Comparison of ENCODE assay signal across 8 cellular contexts in the genomic region with DNA sequence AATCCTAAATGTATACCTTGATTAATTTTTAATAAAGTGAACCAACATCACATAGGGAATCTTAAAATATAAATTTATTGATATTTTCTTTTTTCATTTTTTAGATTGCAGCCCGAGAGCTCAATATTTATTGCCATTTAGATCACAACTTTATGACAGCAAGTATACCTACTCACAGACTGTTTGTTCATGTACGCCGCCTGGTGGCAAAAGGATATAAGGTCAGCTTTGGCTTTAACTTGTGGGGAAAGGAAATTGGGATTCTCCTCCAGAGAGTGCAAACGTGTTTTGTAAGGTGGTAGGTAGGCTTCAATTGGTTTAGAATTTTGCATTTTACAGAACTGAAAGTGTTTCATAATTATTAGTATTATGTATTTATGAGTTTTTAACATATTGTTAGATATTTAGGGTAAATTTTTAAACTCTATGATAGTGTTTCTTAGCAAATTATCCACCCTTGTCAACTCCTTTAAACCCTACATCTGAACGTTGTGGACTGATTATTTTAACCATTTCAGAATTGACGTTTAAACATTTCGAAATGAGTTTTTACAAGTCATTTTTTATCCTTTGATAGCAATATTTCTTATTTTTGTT. TPM values are rescaled to one million over a fixed set of nuclear protein-coding genes. Genes with fewer than 3 reads are reported as not detected.
DNase-seq lines count a peak whose midpoint lies in the region; ATAC-seq, FAIRE-seq and TF ChIP-seq lines count a peak whose summit lies in the region.

No MANE protein-coding gene starts in this region.

- intact Hi-C loops in Calu3 (cut with micrococcal nuclease; ENCODE audit: unreplicated experiment), result loop anchor here (1.0 to 5.0 kb wide), 4 partner anchors 183 to 580 kb away; a partner anchor contains a TSS
- intact Hi-C loops in activated CD4-positive, alpha-beta T cell treated with anti-CD3 and anti-CD28 coated beads for 36 hours (cut with DNase I, micrococcal nuclease), result loop anchor here (1.0 to 5.0 kb wide), 4 partner anchors 191 to 325 kb away; a partner anchor contains a TSS

- H3K27ac Mint-ChIP-seq in Calu3 (ENCODE audit: unreplicated experiment) (no peak overlapping the region), HFFc6 (no peak overlapping the region)
- no peak overlapping the region for H3K27ac Mint-ChIP-seq in activated CD4-positive, alpha-beta T cell treated with anti-CD3 and anti-CD28 coated beads for 36 hours

- H3K4me3 Mint-ChIP-seq in Calu3 (ENCODE audit: low read depth, unreplicated experiment) (no peak overlapping the region), HFFc6 (no peak overlapping the region)
- no peak overlapping the region for H3K4me3 Mint-ChIP-seq in activated CD4-positive, alpha-beta T cell treated with anti-CD3 and anti-CD28 coated beads for 36 hours

- peaks cover 3 to 18% (median 15%) of the 10 kb centered on the region in 4 donors for H3K36me3 ChIP-seq in liver (ENCODE audit: control insufficient read depth in 4 of 4, insufficient read depth in 3 of 4, low read depth in 1 of 4, low read length in 3 of 4)

- no peaks in the 10 kb centered on the region for H3K9me3 ChIP-seq in liver (ENCODE audit: control insufficient read depth in 4 of 4, low read length in 3 of 4)

- FAIRE-seq in colon (lab: Jason Lieb, UNC), result peak; percentile 87

- H3K27me3 Mint-ChIP-seq in Calu3 (ENCODE audit: unreplicated experiment) (no peaks in the 10 kb centered on the region), HFFc6 (ENCODE audit: insufficient read depth) (no peaks in the 10 kb centered on the region)
- no peaks in the 10 kb centered on the region for H3K27me3 Mint-ChIP-seq in activated CD4-positive, alpha-beta T cell treated with anti-CD3 and anti-CD28 coated beads for 36 hours

- POLR2A ChIA-PET in activated CD4-positive, alpha-beta T cell treated with anti-CD3 and anti-CD28 coated beads for 36 hours (lab: Charles Lee), result no interaction called here

- peak; percentile 81 for ATAC-seq in activated CD4-positive, alpha-beta T cell treated with anti-CD3 and anti-CD28 coated beads for 36 hours
- no peak for ATAC-seq in HG02973 (IDR thresholded peaks at IDR 0.05; ENCODE audit: unreplicated experiment)

- peak; percentile 89 to 93 for TF ChIP-seq RAD21 in liver (IDR thresholded peaks at IDR 0.05)

- no peak overlapping the region for H3K27ac ChIP-seq in liver (ENCODE audit: low read depth in 1 of 2, low read length in 2 of 2)

- H3K4me1 ChIP-seq in liver (ENCODE audit: control insufficient read depth in 4 of 4, insufficient read depth in 4 of 4, low read length in 3 of 4), result peaks cover 5 to 23% (median 16%) of the 10 kb centered on the region in 4 donors

- H3K4me1 Mint-ChIP-seq in Calu3 (ENCODE audit: low read depth, unreplicated experiment), result no peaks in the 10 kb centered on the region
- no peaks in the 10 kb centered on the region for H3K4me1 Mint-ChIP-seq in HFFc6 (ENCODE audit: low read depth)
- no peaks in the 10 kb centered on the region for H3K4me1 Mint-ChIP-seq in activated CD4-positive, alpha-beta T cell treated with anti-CD3 and anti-CD28 coated beads for 36 hours

- H3K36me3 Mint-ChIP-seq in Calu3 (ENCODE audit: insufficient read depth, unreplicated experiment), result peaks cover 6% of the 10 kb centered on the region
- peaks cover 10% of the 10 kb centered on the region; the same call in 1 of the 2 replicates for H3K36me3 Mint-ChIP-seq in HFFc6 (ENCODE audit: low read depth)
- peaks cover 35% of the 10 kb centered on the region for H3K36me3 Mint-ChIP-seq in activated CD4-positive, alpha-beta T cell treated with anti-CD3 and anti-CD28 coated beads for 36 hours (ENCODE audit: low read depth)

- 11% methylated on average over 7 of the region's 7 CpGs for WGBS in liver

- no peak overlapping the region for H3K4me3 ChIP-seq in liver (ENCODE audit: low read depth in 1 of 3, low read length in 3 of 3)

- H3K9ac ChIP-seq in liver (ENCODE audit: low read depth in 1 of 2, low read length in 2 of 2), result peak overlapping the region in 1 of 2 donors; percentile 37

- BruUV-seq in Calu3 (replicated peaks; lab: Mats Ljungman, UMichigan), result no TSS peak

- DNase-seq in Calu3, result peak; percentile 80
- peak; percentile 67 for DNase-seq in HFFc6
- DNase-seq in NCI-H524 treated with DMSO at 0.1 percent for 48 hours (lab: John Stamatoyannopoulos, UW), result peak; percentile 8
- DNase-seq in activated CD4-positive, alpha-beta T cell treated with anti-CD3 and anti-CD28 coated beads for 36 hours, result peak; percentile 84
- DNase-seq in stimulated activated CD4-positive, alpha-beta T cell treated with anti-CD3 and anti-CD28 coated beads, TNF-alpha, amount 100 ng/mL, for 48 hours (ENCODE audit: low read depth in 3 of 3), result peak; percentile 45 to 64 (median 52)

- H3K27me3 ChIP-seq in liver (ENCODE audit: control insufficient read depth in 4 of 4, insufficient read depth in 4 of 4, low read length in 3 of 4), result no peaks in the 10 kb centered on the region

- H3K9me3 Mint-ChIP-seq in Calu3 (ENCODE audit: low read depth, unreplicated experiment) (no peaks in the 10 kb centered on the region), HFFc6 (no peaks in the 10 kb centered on the region)
- H3K9me3 Mint-ChIP-seq in activated CD4-positive, alpha-beta T cell treated with anti-CD3 and anti-CD28 coated beads for 36 hours (ENCODE audit: low read depth), result no peaks in the 10 kb centered on the region

- CTCF ChIA-PET in Calu3 (lab: Charles Lee), result interaction anchor here (0.5 to 1.4 kb wide), 13 partner anchors 17 to 1137 kb away, joined by 3 to 17 read pairs (median 3); a partner anchor contains a TSS
- CTCF ChIA-PET in activated CD4-positive, alpha-beta T cell treated with anti-CD3 and anti-CD28 coated beads for 36 hours (lab: Charles Lee), result interaction anchor here (0.6 to 1.7 kb wide), 23 partner anchors 9 to 523 kb away, joined by 3 to 10 read pairs (median 4); a partner anchor contains a TSS

- TF ChIP-seq CTCF in Calu3 (IDR thresholded peaks at IDR 0.05; ENCODE audit: unreplicated experiment) (peak; percentile 80), HFFc6 (IDR thresholded peaks at IDR 0.05) (peak; percentile 95), liver (IDR thresholded peaks at IDR 0.05; ENCODE audit: low read depth, low read length, missing input control) (peak; percentile 85)

TF ChIP-seq in liver, 16 proteins besides CTCF, POLR2A, EP300 and RAD21:
- peak in 1 of 2 donors; percentile 14 for TF ChIP-seq RXRA (IDR thresholded peaks at IDR 0.05)
- TF ChIP-seq, protein P1, sequence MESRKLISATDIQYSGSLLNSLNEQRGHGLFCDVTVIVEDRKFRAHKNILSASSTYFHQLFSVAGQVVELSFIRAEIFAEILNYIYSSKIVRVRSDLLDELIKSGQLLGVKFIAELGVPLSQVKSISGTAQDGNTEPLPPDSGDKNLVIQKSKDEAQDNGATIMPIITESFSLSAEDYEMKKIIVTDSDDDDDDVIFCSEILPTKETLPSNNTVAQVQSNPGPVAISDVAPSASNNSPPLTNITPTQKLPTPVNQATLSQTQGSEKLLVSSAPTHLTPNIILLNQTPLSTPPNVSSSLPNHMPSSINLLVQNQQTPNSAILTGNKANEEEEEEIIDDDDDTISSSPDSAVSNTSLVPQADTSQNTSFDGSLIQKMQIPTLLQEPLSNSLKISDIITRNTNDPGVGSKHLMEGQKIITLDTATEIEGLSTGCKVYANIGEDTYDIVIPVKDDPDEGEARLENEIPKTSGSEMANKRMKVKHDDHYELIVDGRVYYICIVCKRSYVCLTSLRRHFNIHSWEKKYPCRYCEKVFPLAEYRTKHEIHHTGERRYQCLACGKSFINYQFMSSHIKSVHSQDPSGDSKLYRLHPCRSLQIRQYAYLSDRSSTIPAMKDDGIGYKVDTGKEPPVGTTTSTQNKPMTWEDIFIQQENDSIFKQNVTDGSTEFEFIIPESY (IDR thresholded peaks at IDR 0.05), result no peak
- peak in 1 of 2 donors; percentile 19 for TF ChIP-seq HNF4A (conservative IDR thresholded peaks at IDR 0.05)

RNA-seq across cellular contexts. Expression of a gene that starts 17.5 kb away (rescaled TPM):
- total RNA-seq in Calu3 (2022) (46.9 and 58.0 TPM in 2 replicates), liver (10 to 100 TPM; 16.7 to 57.7 TPM)
- total RNA-seq in HFFc6 (2021; fragmentation: NEBNext Ultra II Directional; extraction: Animal tissue kit (Norgen Biotek cat#: 25700)), result 10 to 100 TPM; 22.8 to 45.3 (median 38.6) TPM
- 100 to 1,000 TPM; 105 to 107 TPM for total RNA-seq in activated CD4-positive, alpha-beta T cell treated with anti-CD3 and anti-CD28 coated beads for 36 hours
- 10 to 100 TPM in 1 of 2 donors, 1 to 10 TPM in 1; 8.9 to 10.1 TPM for polyA plus RNA-seq in liver

RNA-seq across cellular contexts. Expression of a gene that starts 17.8 kb away (rescaled TPM):
- total RNA-seq in Calu3 (2022) (15.5 and 17.2 TPM in 2 replicates), liver (10 to 100 TPM in 1 of 2 donors, 1 to 10 TPM in 1; 9.0 to 19.1 TPM)
- total RNA-seq in HFFc6 (2021; fragmentation: NEBNext Ultra II Directional; extraction: Animal tissue kit (Norgen Biotek cat#: 25700)), result 10 to 100 TPM; 13.6 to 14.9 (median 14.3) TPM
- 10 to 100 TPM; 25.6 to 27.1 TPM for total RNA-seq in activated CD4-positive, alpha-beta T cell treated with anti-CD3 and anti-CD28 coated beads for 36 hours
- polyA plus RNA-seq in liver, result 1 to 10 TPM; 3.0 to 6.9 TPM

Comparison
In these comparisons a context has a peak if more than half of its experiments do, and no peak if none do; other contexts are left out.
1. DNase-seq: peak in every context shown above with its lines; median percentile 84 in activated CD4-positive, alpha-beta T cell treated with anti-CD3 and anti-CD28 coated beads for 36 hours; 80 in Calu3; 67 in HFFc6; 52 in stimulated activated CD4-positive, alpha-beta T cell treated with anti-CD3 and anti-CD28 coated beads, TNF-alpha, amount 100 ng/mL, for 48 hours; 8 in NCI-H524 treated with DMSO at 0.1 percent for 48 hours.